Comparison of ENCODE assay signal across 10 cellular contexts in the genomic region with DNA sequence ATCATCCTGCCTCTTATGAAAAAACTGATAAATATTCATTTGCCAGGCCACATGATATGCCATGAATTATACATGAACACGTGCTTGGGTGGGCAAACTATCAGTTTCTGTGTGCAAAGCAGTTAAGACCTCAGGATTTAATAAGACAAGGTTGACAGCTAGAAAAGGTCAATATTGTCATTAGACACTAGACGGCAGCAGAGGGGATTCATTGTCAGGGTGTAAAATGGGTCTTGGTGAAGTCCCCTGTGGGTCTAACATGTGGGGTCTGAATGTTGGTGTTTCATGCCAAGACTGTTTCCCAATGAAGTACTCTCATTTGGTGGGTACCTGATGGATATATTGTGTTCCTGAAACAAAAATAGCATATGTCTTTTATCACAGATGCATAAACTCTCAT.
A peak's percentile ranks its signal among the peaks of the same experiment; 100 is the strongest.
DNase-seq lines count a peak whose midpoint lies in the region; ATAC-seq, FAIRE-seq and TF ChIP-seq lines count a peak whose summit lies in the region.
"Had no signal": no experiment of that assay in that cellular context is flagged by ENCODE, and none has a peak within 500 bp of the region (broad histone marks: within the 10 kb centered on the region; RNA-seq: fewer than 3 reads in every experiment).

No MANE protein-coding gene starts in this region.

- H3K27ac Mint-ChIP-seq in activated T-helper 17 cell treated with anti-CD3 and anti-CD28 coated beads, Interleukin-2, amount 50 U/mL, for 72 hours, result no peak overlapping the region
- H3K27ac Mint-ChIP-seq: stimulated activated naive CD8-positive, alpha-beta T cell treated with anti-CD3 and anti-CD28 coated beads, Interleukin-15, Interleukin-2, amounts not matched to agents 100 ng/mL and 50 ng/mL, for 24 hours had no signal

- no peak overlapping the region for H3K4me3 ChIP-seq in Jurkat, Clone E6-1 (ENCODE audit: low read length)
- H3K4me3 ChIP-seq in PC-9 (no peak overlapping the region), ovary (no peak overlapping the region), sigmoid colon (no peak overlapping the region)
- H3K4me3 ChIP-seq: adrenal gland had no signal

- H3K9me2 ChIP-seq in PC-9 (ENCODE audit: insufficient read depth), result no peaks in the 10 kb centered on the region

- H3K27ac ChIP-seq in PC-9, result no peak overlapping the region
- H3K27ac ChIP-seq in ovary, result no peak overlapping the region
- H3K27ac ChIP-seq in sigmoid colon, result no peak overlapping the region
- H3K27ac ChIP-seq: adrenal gland had no signal

- H3K79me2 ChIP-seq in PC-9 (ENCODE audit: low read depth), result no peaks in the 10 kb centered on the region

- no peaks in the 10 kb centered on the region for H3K9me3 Mint-ChIP-seq in activated T-helper 17 cell treated with anti-CD3 and anti-CD28 coated beads, Interleukin-2, amount 50 U/mL, for 72 hours
- H3K9me3 Mint-ChIP-seq: stimulated activated naive CD8-positive, alpha-beta T cell treated with anti-CD3 and anti-CD28 coated beads, Interleukin-15, Interleukin-2, amounts not matched to agents 100 ng/mL and 50 ng/mL, for 24 hours had no signal

- no peaks in the 10 kb centered on the region for H3F3A ChIP-seq in PC-9 (ENCODE audit: insufficient read depth, low read depth)

- WGBS in ovary, 3 donors, result 3 to 14% (median 10%) methylated on average over 2 of the region's 2 CpGs
- 12 to 26% methylated on average over 2 of the region's 2 CpGs for WGBS in sigmoid colon, 2 donors

- intact Hi-C loops in PC-9 (cut with micrococcal nuclease; ENCODE audit: unreplicated experiment) (no loop called here), ovary (cut with DNase I) (no loop called here), sigmoid colon (cut with DNase I) (no loop called here)

- CTCF ChIA-PET in PC-9 (lab: Charles Lee), result no interaction called here

- H3K27me3 ChIP-seq in PC-9 (ENCODE audit: insufficient read depth, low read depth), result peaks cover 35% of the 10 kb centered on the region
- H3K27me3 ChIP-seq in ovary, result no peaks in the 10 kb centered on the region
- H3K27me3 ChIP-seq in sigmoid colon, result peaks cover 0 to 14% (median 0%) of the 10 kb centered on the region in 3 donors
- H3K27me3 ChIP-seq: adrenal gland had no signal

- H3K36me3 Mint-ChIP-seq in activated T-helper 17 cell treated with anti-CD3 and anti-CD28 coated beads, Interleukin-2, amount 50 U/mL, for 72 hours (ENCODE audit: low read depth), result no peaks in the 10 kb centered on the region

- ATAC-seq in activated T-helper 17 cell treated with anti-CD3 and anti-CD28 coated beads, Interleukin-2, amount 50 U/mL, for 72 hours (replicated peaks), result no peak

- no peaks in the 10 kb centered on the region for H3K4me1 Mint-ChIP-seq in activated T-helper 17 cell treated with anti-CD3 and anti-CD28 coated beads, Interleukin-2, amount 50 U/mL, for 72 hours

- peaks cover 4% of the 10 kb centered on the region for H3K27me3 Mint-ChIP-seq in activated T-helper 17 cell treated with anti-CD3 and anti-CD28 coated beads, Interleukin-2, amount 50 U/mL, for 72 hours

- no peak for TF ChIP-seq EP300 in ovary (IDR thresholded peaks at IDR 0.05)
- no peak for TF ChIP-seq EP300 in sigmoid colon (IDR thresholded peaks at IDR 0.05)

- DNase-seq in DMS 273 (lab: John Stamatoyannopoulos, UW; ENCODE audit: unreplicated experiment), result peak; percentile 76
- DNase-seq in Jurkat, Clone E6-1 (ENCODE audit: low read depth, low spot score), result peak; percentile 23
- no peak for DNase-seq in PC-9
- peak; percentile 17 for DNase-seq in inferior parietal cortex (ENCODE audit: extremely low spot score)
- no peak for DNase-seq in ovary
- no peak for DNase-seq in HTR-8/SVneo (ENCODE audit: insufficient read length, low spot score)
- no peak for DNase-seq in sigmoid colon
- DNase-seq: adrenal gland had no signal

- H4K20me1 ChIP-seq in PC-9 (ENCODE audit: insufficient read depth), result no peaks in the 10 kb centered on the region; the same call in 1 of the 2 replicates

- H3K4me3 Mint-ChIP-seq in activated T-helper 17 cell treated with anti-CD3 and anti-CD28 coated beads, Interleukin-2, amount 50 U/mL, for 72 hours, result no peak overlapping the region
- H3K4me3 Mint-ChIP-seq: stimulated activated naive CD8-positive, alpha-beta T cell treated with anti-CD3 and anti-CD28 coated beads, Interleukin-15, Interleukin-2, amounts not matched to agents 100 ng/mL and 50 ng/mL, for 24 hours had no signal

- no peak for TF ChIP-seq POLR2A in ovary (IDR thresholded peaks at IDR 0.05)
- no peak for TF ChIP-seq POLR2A in sigmoid colon (IDR thresholded peaks at IDR 0.05)

- H3K36me3 ChIP-seq in PC-9 (ENCODE audit: low read depth), result no peaks in the 10 kb centered on the region
- H3K36me3 ChIP-seq in ovary, result no peaks in the 10 kb centered on the region
- H3K36me3 ChIP-seq in sigmoid colon, result no peaks in the 10 kb centered on the region
- H3K36me3 ChIP-seq: adrenal gland had no signal

- peak; percentile 36; the same call in 1 of the 2 replicates for TF ChIP-seq CTCF in PC-9 (conservative IDR thresholded peaks at IDR 0.05)
- TF ChIP-seq CTCF in ovary (IDR thresholded peaks at IDR 0.05), result no peak
- no peak for TF ChIP-seq CTCF in sigmoid colon (IDR thresholded peaks at IDR 0.05)

- H3K9me3 ChIP-seq in PC-9 (ENCODE audit: insufficient read depth, low read depth) (no peaks in the 10 kb centered on the region), ovary (no peaks in the 10 kb centered on the region), sigmoid colon (no peaks in the 10 kb centered on the region)
- H3K9me3 ChIP-seq: adrenal gland had no signal

- no peak overlapping the region for H3K4me2 ChIP-seq in PC-9

- no peak for FAIRE-seq in HTR-8/SVneo (lab: Jason Lieb, UNC)

- no peaks in the 10 kb centered on the region for H3K4me1 ChIP-seq in PC-9 (replicated peaks; ENCODE audit: insufficient read depth)
- no peaks in the 10 kb centered on the region for H3K4me1 ChIP-seq in ovary (ENCODE audit: insufficient read depth)
- H3K4me1 ChIP-seq in sigmoid colon, result no peaks in the 10 kb centered on the region
- H3K4me1 ChIP-seq: adrenal gland had no signal

- no peak overlapping the region for H2AFZ ChIP-seq in PC-9

- POLR2A ChIA-PET in PC-9 (lab: Charles Lee; ENCODE audit: unreplicated experiment), result no interaction called here

- BruUV-seq in PC-9 (replicated peaks; lab: Mats Ljungman, UMichigan), result no TSS peak

Comparison
In these comparisons a context has a peak if more than half of its experiments do, and no peak if none do; other contexts are left out.
1. DNase-seq: peak in DMS 273 (single experiment), Jurkat, Clone E6-1 (single experiment) and inferior parietal cortex (single experiment); none in PC-9 (0 of 2), ovary (0 of 5), HTR-8/SVneo (single experiment) and sigmoid colon (single experiment).